In the genomic region with DNA sequence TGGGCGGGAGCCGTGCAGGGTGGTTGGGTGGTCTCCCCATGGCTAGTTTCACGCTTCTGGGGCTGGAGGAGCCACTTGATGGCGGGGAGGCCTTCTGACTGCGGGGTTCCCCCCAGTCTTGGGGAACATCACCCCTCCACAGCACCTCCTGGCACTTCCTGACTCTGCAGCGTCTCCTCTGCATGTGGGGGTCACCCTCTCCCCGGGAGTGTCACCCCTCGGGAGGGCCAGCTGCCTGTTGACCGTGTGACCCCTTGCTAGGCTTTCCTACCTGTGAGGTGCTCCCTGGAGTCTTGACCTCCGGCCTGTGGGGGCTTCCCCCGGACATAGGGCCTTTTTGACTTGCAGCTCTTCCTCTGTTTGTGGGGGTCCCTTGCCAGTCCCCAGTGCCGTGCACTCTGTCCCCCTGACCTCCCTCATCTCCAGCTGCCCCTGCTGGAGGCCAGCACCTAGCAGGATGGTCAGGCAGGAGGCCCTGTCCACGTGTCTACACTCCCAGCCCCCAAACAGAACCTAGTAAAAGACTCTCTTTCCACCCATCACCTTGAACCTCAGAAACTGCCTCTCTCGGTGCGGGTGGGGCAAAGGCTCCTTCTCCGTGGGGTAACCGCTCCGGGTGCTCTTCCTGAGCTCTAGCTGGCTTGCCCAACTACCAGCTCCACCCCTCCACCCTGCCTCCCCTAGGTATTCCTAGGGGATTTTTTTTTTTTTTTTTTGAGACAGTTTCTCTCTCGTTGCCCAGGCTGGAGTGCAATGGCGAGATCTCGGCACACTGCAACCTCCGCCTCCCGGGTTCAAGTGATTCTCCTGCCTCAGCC, we compare ENCODE assay signal across 8 cellular contexts. TPM values are rescaled to one million over a fixed set of nuclear protein-coding genes. Genes with fewer than 3 reads are reported as not detected.
DNase-seq lines count a peak whose midpoint lies in the region; ATAC-seq and TF ChIP-seq lines count a peak whose summit lies in the region.

No MANE protein-coding gene starts in this region.

- no peak for ATAC-seq in activated CD8-positive, alpha-beta T cell treated with anti-CD3 and anti-CD28 coated beads for 36 hours

- H3K4me3 Mint-ChIP-seq in activated CD8-positive, alpha-beta T cell treated with anti-CD3 and anti-CD28 coated beads for 36 hours: peak overlapping the region; percentile 82

- H3K9ac ChIP-seq in BLaER1 treated with 17β-estradiol and CSF1 and Interleukin-3, amounts not matched to agents 10 nM and 100 nM: peak overlapping the region; percentile 79 to 91 (median 85)
- peak overlapping the region; percentile 38 to 85 (median 83) for H3K9ac ChIP-seq in subcutaneous abdominal adipose tissue (ENCODE audit: low read length in 5 of 5)

- peaks cover 0 to 8% (median 0%) of the 10 kb centered on the region in 11 experiments; a peak in 7 of 22 replicates for H3K27me3 ChIP-seq in BLaER1 treated with 17β-estradiol and CSF1 and Interleukin-3, amounts not matched to agents 10 nM and 100 nM
- H3K27me3 ChIP-seq in H7 (ENCODE audit: control insufficient read depth, insufficient read depth, low read length) (no peaks in the 10 kb centered on the region), subcutaneous abdominal adipose tissue (ENCODE audit: control insufficient read depth in 5 of 5, insufficient read depth in 4 of 5, low read length in 5 of 5) (no peaks in the 10 kb centered on the region)

- no peaks in the 10 kb centered on the region for H3K36me3 Mint-ChIP-seq in activated CD8-positive, alpha-beta T cell treated with anti-CD3 and anti-CD28 coated beads for 36 hours (ENCODE audit: low read depth)

- H3K27me3 Mint-ChIP-seq in activated CD8-positive, alpha-beta T cell treated with anti-CD3 and anti-CD28 coated beads for 36 hours: no peaks in the 10 kb centered on the region

- peak; percentile 68 for DNase-seq in H7
- no peak for DNase-seq in activated CD8-positive, alpha-beta T cell treated with anti-CD3 and anti-CD28 coated beads for 36 hours
- no peak for DNase-seq in SIG-M5 treated with dmso at 0.1 percent for 504 hours (lab: John Stamatoyannopoulos, UW; ENCODE audit: unreplicated experiment)
- DNase-seq in stimulated activated CD4-positive, alpha-beta T cell treated with anti-CD3 and anti-CD28 coated beads, Interleukin-12 subunit alpha, Interleukin-12 subunit beta, amount 100 ng/mL, for 4 hours: no peak
- DNase-seq in activated CD4-positive, CD25-positive, alpha-beta regulatory T cell treated with anti-CD3 and anti-CD28 coated beads, Interleukin-2, amount 50 U/mL, for 72 hours: no peak

- CTCF ChIA-PET in activated CD8-positive, alpha-beta T cell treated with anti-CD3 and anti-CD28 coated beads for 36 hours (lab: Charles Lee): interaction anchor here (0.9 kb wide), 1 partner anchor 73 kb away, joined by 3 read pairs; no protein-coding TSS in a partner anchor

- peaks cover 13% of the 10 kb centered on the region for H3K4me1 Mint-ChIP-seq in activated CD8-positive, alpha-beta T cell treated with anti-CD3 and anti-CD28 coated beads for 36 hours (ENCODE audit: low read depth)

- peaks cover 17 to 28% (median 22%) of the 10 kb centered on the region in 10 experiments for H3K4me1 ChIP-seq in BLaER1 treated with 17β-estradiol and CSF1 and Interleukin-3, amounts not matched to agents 10 nM and 100 nM
- H3K4me1 ChIP-seq in subcutaneous abdominal adipose tissue (ENCODE audit: control insufficient read depth in 5 of 5, insufficient read depth in 5 of 5, low read length in 5 of 5): peaks cover 2 to 57% (median 28%) of the 10 kb centered on the region in 5 donors

- H3K4me3 ChIP-seq in BLaER1 treated with 17β-estradiol and CSF1 and Interleukin-3, amounts not matched to agents 10 nM and 100 nM: peak overlapping the region; percentile 73 to 94 (median 82)
- peak overlapping the region; percentile 85 for H3K4me3 ChIP-seq in H7 (ENCODE audit: insufficient read depth, low read depth, low read length)
- peak overlapping the region; percentile 84 for H3K4me3 ChIP-seq in iPS-18c (ENCODE audit: insufficient read depth, low read depth, low read length)
- peak overlapping the region; percentile 69 to 85 (median 78) for H3K4me3 ChIP-seq in subcutaneous abdominal adipose tissue (ENCODE audit: low read depth in 1 of 5, low read length in 5 of 5)

- POLR2A ChIA-PET in activated CD8-positive, alpha-beta T cell treated with anti-CD3 and anti-CD28 coated beads for 36 hours (lab: Charles Lee): no interaction called here

- TF ChIP-seq CTCF in activated CD8-positive, alpha-beta T cell treated with anti-CD3 and anti-CD28 coated beads for 36 hours (IDR thresholded peaks at IDR 0.05): no peak

- peak overlapping the region in 10 of 11 experiments; percentile 54 to 80 (median 75); a peak in 21 of 22 replicates for H3K27ac ChIP-seq in BLaER1 treated with 17β-estradiol and CSF1 and Interleukin-3, amounts not matched to agents 10 nM and 100 nM
- peak overlapping the region; percentile 41 for H3K27ac ChIP-seq in subcutaneous abdominal adipose tissue (ENCODE audit: low read depth, low read length)

- H4K20me1 ChIP-seq in BLaER1 treated with 17β-estradiol and CSF1 and Interleukin-3, amounts not matched to agents 10 nM and 100 nM: peaks cover 0 to 46% (median 13%) of the 10 kb centered on the region in 11 experiments; a peak in 11 of 22 replicates

- peaks cover 12 to 17% (median 13%) of the 10 kb centered on the region in 11 experiments for H3K9me3 ChIP-seq in BLaER1 treated with 17β-estradiol and CSF1 and Interleukin-3, amounts not matched to agents 10 nM and 100 nM (replicated peaks in 1 of 11)
- H3K9me3 ChIP-seq in iPS-18c (ENCODE audit: control insufficient read depth, insufficient read depth, low read length) (no peaks in the 10 kb centered on the region), subcutaneous abdominal adipose tissue (ENCODE audit: control insufficient read depth in 5 of 5, low read length in 5 of 5) (no peaks in the 10 kb centered on the region)

- peaks cover 0 to 10% (median 0%) of the 10 kb centered on the region in 11 experiments; a peak in 1 of 22 replicates for H3K36me3 ChIP-seq in BLaER1 treated with 17β-estradiol and CSF1 and Interleukin-3, amounts not matched to agents 10 nM and 100 nM
- H3K36me3 ChIP-seq in H7 (replicated peaks; ENCODE audit: control insufficient read depth, insufficient read depth, low read length) (peaks cover 3% of the 10 kb centered on the region), subcutaneous abdominal adipose tissue (ENCODE audit: control insufficient read depth in 5 of 5, insufficient read depth in 5 of 5, low read length in 5 of 5) (peaks cover 0 to 5% (median under 1%) of the 10 kb centered on the region in 5 donors)

- intact Hi-C loops in activated CD8-positive, alpha-beta T cell treated with anti-CD3 and anti-CD28 coated beads for 36 hours (cut with micrococcal nuclease): no loop called here

- peak overlapping the region; percentile 94 to 100 (median 99) for H3K4me2 ChIP-seq in BLaER1 treated with 17β-estradiol and CSF1 and Interleukin-3, amounts not matched to agents 10 nM and 100 nM

- no peaks in the 10 kb centered on the region for H3K9me3 Mint-ChIP-seq in activated CD8-positive, alpha-beta T cell treated with anti-CD3 and anti-CD28 coated beads for 36 hours

- peak overlapping the region; percentile 42 for H3K27ac Mint-ChIP-seq in activated CD8-positive, alpha-beta T cell treated with anti-CD3 and anti-CD28 coated beads for 36 hours

RNA-seq across cellular contexts. Expression of a gene that starts 0.7 kb away (rescaled TPM):
- 34.0 and 37.4 TPM in 2 replicates for total RNA-seq in H7 (2014; rRNA removed; shearing (Covaris generic))
- 10 to 100 TPM; 15.7 to 17.6 TPM for total RNA-seq in activated CD8-positive, alpha-beta T cell treated with anti-CD3 and anti-CD28 coated beads for 36 hours
